In genomic region chr6:10722570-10722819, GRCh38 we compare ENCODE assay signal across 8 cellular contexts. TPM values are rescaled to one million over a fixed set of nuclear protein-coding genes. Genes with fewer than 3 reads are reported as not detected.
DNase-seq lines count a peak whose midpoint lies in the region; ATAC-seq and TF ChIP-seq lines count a peak whose summit lies in the region.

No MANE protein-coding gene starts in this region.

- H3K4me2 ChIP-seq in neural cell (ENCODE audit: low read length) = peak overlapping the region; percentile 61

- H3K9me3 ChIP-seq in ectodermal cell (ENCODE audit: control insufficient read depth, low read length) = no peaks in the 10 kb centered on the region
- no peaks in the 10 kb centered on the region for H3K9me3 ChIP-seq in neural cell (ENCODE audit: low read length)

- H3K4me1 Mint-ChIP-seq in CD14-positive monocyte = peaks cover 52% of the 10 kb centered on the region

- peaks cover 17% of the 10 kb centered on the region for H3K4me1 ChIP-seq in ectodermal cell (ENCODE audit: control insufficient read depth, insufficient read depth, low read length)

- no peak for TF ChIP-seq POLR2A in NB4 (IDR thresholded peaks at IDR 0.05; ENCODE audit: extremely low read depth, insufficient read length)

- H4K20me1 ChIP-seq in neural cell (ENCODE audit: insufficient read depth) = no peaks in the 10 kb centered on the region

- intact Hi-C loops in CD14-positive monocyte (cut with micrococcal nuclease) = no loop called here

- H3K27me3 Mint-ChIP-seq in CD14-positive monocyte (ENCODE audit: low read depth in 3 of 3) = peaks cover 0 to 2% (median 0%) of the 10 kb centered on the region in 3 donors

- peak overlapping the region; percentile 85 to 94 (median 91) for H3K27ac Mint-ChIP-seq in CD14-positive monocyte

- peaks cover 12 to 18% of the 10 kb centered on the region in 2 donors for H3K36me3 Mint-ChIP-seq in CD14-positive monocyte

- 12 to 14% methylated on average over 6 of the region's 6 CpGs for WGBS in ectodermal cell, 2 experiments

- no peaks in the 10 kb centered on the region for H3K9me2 ChIP-seq in neural cell (ENCODE audit: insufficient read depth, low read length)

- H3F3A ChIP-seq in neural cell (ENCODE audit: insufficient read depth, low read length, poor library complexity, severe bottlenecking) = no peaks in the 10 kb centered on the region

- peaks cover 13 to 25% (median 18%) of the 10 kb centered on the region in 7 donors for H3K9me3 Mint-ChIP-seq in CD14-positive monocyte

- H3K79me2 ChIP-seq in neural cell (replicated peaks; ENCODE audit: insufficient read depth, low read length) = peaks cover 10% of the 10 kb centered on the region

- no peak for TF ChIP-seq RAD21 in neural cell (conservative IDR thresholded peaks at IDR 0.05)

- peak overlapping the region; percentile 75 for H3K9ac ChIP-seq in neural cell (ENCODE audit: low read length)

- peak overlapping the region; percentile 73 for H3K27ac ChIP-seq in ectodermal cell (ENCODE audit: insufficient read depth, low read depth, low read length, poor library complexity, severe bottlenecking)
- peak overlapping the region; percentile 56 for H3K27ac ChIP-seq in neural cell (ENCODE audit: low read length)

- no peak for ATAC-seq in GM21528 (IDR thresholded peaks at IDR 0.05; ENCODE audit: low FRiP score, unreplicated experiment)

- peak overlapping the region; percentile 89 for H2AFZ ChIP-seq in neural cell (ENCODE audit: low read depth, low read length)

- no peak for TF ChIP-seq EP300 in neural cell (conservative IDR thresholded peaks at IDR 0.05; ENCODE audit: poor library complexity, severe bottlenecking)

- TF ChIP-seq CTCF in CD14-positive monocyte (IDR thresholded peaks at IDR 0.05) = no peak
- TF ChIP-seq CTCF in NB4 (IDR thresholded peaks at IDR 0.05; ENCODE audit: low read depth, low read length) = no peak
- no peak for TF ChIP-seq CTCF in neural cell (IDR thresholded peaks at IDR 0.05; ENCODE audit: poor library complexity, severe bottlenecking)

- DNase-seq in CD14-positive monocyte (ENCODE audit: low spot score) = no peak
- no peak for DNase-seq in NB4 (ENCODE audit: low read depth)
- no peak for DNase-seq in stimulated activated naive CD4-positive, alpha-beta T cell (lab: John Stamatoyannopoulos, UW)
- no peak for DNase-seq in SIG-M5 treated with dmso at 0.1 percent for 504 hours (lab: John Stamatoyannopoulos, UW; ENCODE audit: unreplicated experiment)
- DNase-seq in SKM-1 (lab: John Stamatoyannopoulos, UW; ENCODE audit: unreplicated experiment) = no peak

- H3K27me3 ChIP-seq in ectodermal cell (ENCODE audit: control insufficient read depth, insufficient read depth, low read length, poor library complexity, severe bottlenecking) (no peaks in the 10 kb centered on the region), neural cell (ENCODE audit: insufficient read depth, low read depth, low read length) (no peaks in the 10 kb centered on the region)

- H3K36me3 ChIP-seq in ectodermal cell (ENCODE audit: control insufficient read depth, insufficient read depth, low read length) (peaks cover 6% of the 10 kb centered on the region), neural cell (ENCODE audit: insufficient read depth, low read length) (no peaks in the 10 kb centered on the region)

- peak overlapping the region; percentile 91 to 97 for H3K4me3 Mint-ChIP-seq in CD14-positive monocyte

- H3K4me3 ChIP-seq in NB4 (ENCODE audit: low read depth, low read length) = peak overlapping the region; percentile 85
- peak overlapping the region; percentile 51 for H3K4me3 ChIP-seq in ectodermal cell (ENCODE audit: insufficient read depth, low read depth, low read length)
- H3K4me3 ChIP-seq in neural cell (ENCODE audit: low read length) = peak overlapping the region; percentile 82

TF ChIP-seq in neural cell, 6 proteins besides CTCF, POLR2A, EP300 and RAD21:
- TF ChIP-seq TAF1 (IDR thresholded peaks at IDR 0.05; ENCODE audit: low read depth) (no peak), REST (IDR thresholded peaks at IDR 0.05; ENCODE audit: borderline replicate concordance) (no peak), MXI1 (conservative IDR thresholded peaks at IDR 0.05; ENCODE audit: poor library complexity, severe bottlenecking) (no peak), EZH2 (IDR thresholded peaks at IDR 0.05; ENCODE audit: borderline replicate concordance, insufficient read depth, low read length, poor library complexity, severe bottlenecking) (no peak), SMC3 (conservative IDR thresholded peaks at IDR 0.05; ENCODE audit: poor library complexity) (no peak), POLR2AphosphoS5 (IDR thresholded peaks at IDR 0.05) (no peak)

RNA-seq across cellular contexts. Expression of gene TMEM14C, which starts 0.4 kb away (rescaled TPM):
- 100 to 1,000 TPM; 184 to 242 TPM for polyA plus RNA-seq in CD14-positive monocyte
- polyA plus RNA-seq in ectodermal cell (2013, experiment 1 of 4) = 138 TPM
- polyA plus RNA-seq in ectodermal cell (2013, experiment 2 of 4) = 145 TPM
- polyA plus RNA-seq in ectodermal cell (2013, experiment 3 of 4) = 162 TPM
- 171 TPM for polyA plus RNA-seq in ectodermal cell (2013, experiment 4 of 4)
- 106 and 124 TPM in 2 replicates for polyA plus RNA-seq in neural cell
- 40.2 and 48.0 TPM in 2 replicates for polyA minus RNA-seq in neural cell

RNA-seq across cellular contexts. Expression of gene TMEM14B, which starts 25.1 kb away (rescaled TPM):
- polyA plus RNA-seq in CD14-positive monocyte (100 to 1,000 TPM; 141 to 185 TPM), neural cell (149 and 182 TPM in 2 replicates)
- polyA plus RNA-seq in ectodermal cell (2013, experiment 1 of 4) = 81.0 TPM
- 91.7 TPM for polyA plus RNA-seq in ectodermal cell (2013, experiment 2 of 4)
- 86.5 TPM for polyA plus RNA-seq in ectodermal cell (2013, experiment 3 of 4)
- polyA plus RNA-seq in ectodermal cell (2013, experiment 4 of 4) = 84.5 TPM
- 62.1 and 65.5 TPM in 2 replicates for polyA minus RNA-seq in neural cell

RNA-seq across cellular contexts. Expression of gene PAK1IP1, which starts 27.7 kb away (rescaled TPM):
- polyA plus RNA-seq in CD14-positive monocyte (10 to 100 TPM; 11.7 to 13.3 TPM), neural cell (30.4 and 33.1 TPM in 2 replicates)
- 23.1 TPM for polyA plus RNA-seq in ectodermal cell (2013, experiment 1 of 4)
- 22.5 TPM for polyA plus RNA-seq in ectodermal cell (2013, experiment 2 of 4)
- 21.5 TPM for polyA plus RNA-seq in ectodermal cell (2013, experiment 3 of 4)
- 18.8 TPM for polyA plus RNA-seq in ectodermal cell (2013, experiment 4 of 4)
- 21.9 and 22.3 TPM in 2 replicates for polyA minus RNA-seq in neural cell

RNA-seq across cellular contexts. Expression of gene C6orf52, which starts 28.1 kb away (rescaled TPM):
- polyA plus RNA-seq in CD14-positive monocyte (1 to 10 TPM in 1 of 2 donors, not detected in 1; 1.9 TPM), neural cell (5.7 and 9.4 TPM in 2 replicates)
- polyA plus RNA-seq in ectodermal cell (2013, experiment 1 of 4) = 3.6 TPM
- polyA plus RNA-seq in ectodermal cell (2013, experiment 2 of 4) = 5.4 TPM
- 3.5 TPM for polyA plus RNA-seq in ectodermal cell (2013, experiment 3 of 4)
- polyA plus RNA-seq in ectodermal cell (2013, experiment 4 of 4) = 4.5 TPM
- not detected in 2 replicates for polyA minus RNA-seq in neural cell
